ENCODE assay signal across 8 cellular contexts in the genomic region with DNA sequence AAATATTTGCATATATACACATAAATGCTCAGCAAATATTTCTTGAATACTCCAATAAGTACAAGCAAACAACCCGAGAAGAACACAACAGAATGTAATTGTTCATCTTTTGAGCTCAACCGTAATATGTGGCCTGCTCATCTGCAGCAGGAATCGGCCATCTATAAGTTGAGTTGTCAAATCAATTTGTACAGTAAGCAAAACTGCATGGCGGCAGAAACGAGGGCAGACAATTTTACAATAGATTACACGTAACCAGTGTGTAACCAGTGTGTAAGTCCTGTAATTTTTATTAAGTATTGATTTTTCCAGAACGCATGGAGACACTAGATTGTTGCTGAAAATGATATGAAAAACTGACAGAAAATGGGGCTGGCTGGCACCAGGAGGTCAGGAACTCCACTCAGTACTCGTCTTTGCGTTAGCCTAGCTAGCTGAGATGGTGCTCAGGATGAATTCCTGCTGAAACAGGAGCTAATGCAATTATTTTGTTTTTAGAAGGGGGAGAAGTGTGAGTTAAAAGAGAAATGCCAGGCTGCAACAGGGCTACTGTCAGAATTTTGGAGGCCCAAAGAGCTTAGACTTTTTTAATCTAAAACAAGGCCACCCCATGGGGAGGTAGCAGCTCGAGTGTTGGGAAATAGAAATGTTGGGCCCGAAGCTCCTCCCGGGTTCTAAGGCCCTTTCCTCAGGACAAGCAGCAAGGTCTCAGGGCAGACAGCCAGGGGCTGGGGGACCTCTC. TPM values are rescaled to one million over a fixed set of nuclear protein-coding genes. Genes with fewer than 3 reads are reported as not detected.
DNase-seq lines count a peak whose midpoint lies in the region; ATAC-seq and TF ChIP-seq lines count a peak whose summit lies in the region.

No MANE protein-coding gene starts in this region.

- POLR2A ChIA-PET in PC-3 (lab: Charles Lee; ENCODE audit: unreplicated experiment), result interaction anchor here (0.5 to 0.6 kb wide), 4 partner anchors 25 to 343 kb away, joined by 3 to 6 read pairs (median 4); no protein-coding TSS in a partner anchor
- POLR2A ChIA-PET in GM10248 (lab: Yijun Ruan, JAX), result interaction anchor here (0.5 to 0.7 kb wide), 3 partner anchors 19 to 1496 kb away, joined by 3 to 7 read pairs (median 3); no protein-coding TSS in a partner anchor

- H3K79me2 ChIP-seq in PC-3 (ENCODE audit: low read length), result peaks cover 95% of the 10 kb centered on the region

- CTCF ChIA-PET in PC-3 (lab: Charles Lee), result no interaction called here
- CTCF ChIA-PET in GM10248 (lab: Yijun Ruan, JAX), result interaction anchor here (0.6 to 1.8 kb wide), 7 partner anchors 9 to 385 kb away, joined by 3 to 7 read pairs (median 4); no protein-coding TSS in a partner anchor

- H3K27me3 ChIP-seq in PC-3 (ENCODE audit: low read length) (no peaks in the 10 kb centered on the region), stomach (no peaks in the 10 kb centered on the region)

- TF ChIP-seq EP300 in stomach (IDR thresholded peaks at IDR 0.05), result no peak

- H3K9ac ChIP-seq in PC-3 (ENCODE audit: low read length), result peak overlapping the region; percentile 99

- H3K36me3 ChIP-seq in PC-3 (ENCODE audit: low read depth, low read length), result peaks cover 3% of the 10 kb centered on the region; the same call in 1 of the 2 replicates
- no peaks in the 10 kb centered on the region for H3K36me3 ChIP-seq in stomach

- intact Hi-C loops in PC-3 (cut with micrococcal nuclease), result loop anchor here (2.0 to 5.0 kb wide), 2 partner anchors 80 to 120 kb away; partner anchors contain the start of gene MCIDAS
- intact Hi-C loops in stomach (cut with DNase I; ENCODE audit: low total_unique reads), result no loop called here

- H3K4me1 ChIP-seq in PC-3 (ENCODE audit: insufficient read depth, low read length), result peaks cover 32% of the 10 kb centered on the region
- peaks cover 49 to 84% (median 63%) of the 10 kb centered on the region in 4 donors for H3K4me1 ChIP-seq in stomach

- H4K20me1 ChIP-seq in PC-3 (ENCODE audit: low read length), result no peaks in the 10 kb centered on the region

- DNase-seq in AG09309 (ENCODE audit: low read depth) (no peak), PC-3 (no peak), germinal center (ENCODE audit: low spot score) (peak; percentile 36), stomach (no peak), GM10248 (ENCODE audit: extremely low spot score) (no peak)
- DNase-seq in central memory CD4-positive, alpha-beta T cell, result no peak

- no peaks in the 10 kb centered on the region for H3F3A ChIP-seq in PC-3 (ENCODE audit: low read length, unreplicated experiment)

- peak overlapping the region; percentile 89 for H2AFZ ChIP-seq in PC-3 (ENCODE audit: low read length)

- no peak for TF ChIP-seq CTCF in AG09309 (IDR thresholded peaks at IDR 0.05; ENCODE audit: control insufficient read depth, insufficient read depth, low read depth, low read length, missing control alignments)
- TF ChIP-seq CTCF in PC-3 (conservative IDR thresholded peaks at IDR 0.05; ENCODE audit: low read depth, low read length), result no peak
- no peak for TF ChIP-seq CTCF in stomach (IDR thresholded peaks at IDR 0.05)
- TF ChIP-seq CTCF in GM10248 (IDR thresholded peaks at IDR 0.05; ENCODE audit: control extremely low read depth, extremely low read depth, low read depth, missing control alignments), result no peak

- H3K9me3 ChIP-seq in PC-3 (ENCODE audit: low read length) (no peaks in the 10 kb centered on the region), stomach (peaks cover 0 to 6% (median 0%) of the 10 kb centered on the region in 4 donors)

- no peaks in the 10 kb centered on the region for H3K9me2 ChIP-seq in PC-3 (replicated peaks; ENCODE audit: low read length)

- H3K4me3 ChIP-seq in AG09309 (ENCODE audit: control insufficient read depth, low read depth, low read length) (peak overlapping the region; percentile 90), PC-3 (ENCODE audit: low read length) (peak overlapping the region; percentile 82), stomach (peak overlapping the region; percentile 72 to 87 (median 80))

- peak overlapping the region; percentile 87; the same call in 1 of the 2 replicates for H3K27ac ChIP-seq in PC-3 (ENCODE audit: low read length)
- peak overlapping the region; percentile 93 to 97 (median 95) for H3K27ac ChIP-seq in stomach

- ATAC-seq in GM19455 (IDR thresholded peaks at IDR 0.05; ENCODE audit: unreplicated experiment) (peak; percentile 18), PC-3 (peak; percentile 10), HG02642 (IDR thresholded peaks at IDR 0.05; ENCODE audit: poor library complexity, unreplicated experiment) (no peak)

- WGBS in stomach, 5 donors, result 4 to 10% (median 7%) methylated on average over 12 of the region's 12 CpGs

- peak overlapping the region; percentile 87 for H3K4me2 ChIP-seq in PC-3 (ENCODE audit: low read length)

- no peak for TF ChIP-seq POLR2A in stomach (IDR thresholded peaks at IDR 0.05)

- TSS peak; percentile 50 for BruUV-seq in PC-3 (replicated peaks; lab: Mats Ljungman, UMichigan)

RNA-seq across cellular contexts. Expression of gene DHX29, which starts 0.7 kb away (rescaled TPM):
- total RNA-seq in PC-3 (2014; rRNA removed), result 9.4 and 13.4 TPM in 2 replicates
- 10 to 100 TPM in 4 of 5 donors, 1 to 10 TPM in 1; 4.3 to 54.5 (median 18.8) TPM for total RNA-seq in stomach
- 10 to 100 TPM in 1 of 3 donors, 1 to 10 TPM in 2; 6.5 to 10.7 (median 8.8) TPM for polyA plus RNA-seq in stomach

RNA-seq across cellular contexts. Expression of gene MTREX, which starts 1.0 kb away (rescaled TPM):
- total RNA-seq in PC-3 (2014; rRNA removed), result 25.6 and 44.0 TPM in 2 replicates
- 100 to 1,000 TPM in 2 of 5 donors, 10 to 100 TPM in 3; 24.6 to 138 (median 48.7) TPM for total RNA-seq in stomach
- polyA plus RNA-seq in stomach, result 10 to 100 TPM; 13.6 to 17.3 (median 14.7) TPM
